1 cellular context compared by ENCODE assay signal in the genomic region with DNA sequence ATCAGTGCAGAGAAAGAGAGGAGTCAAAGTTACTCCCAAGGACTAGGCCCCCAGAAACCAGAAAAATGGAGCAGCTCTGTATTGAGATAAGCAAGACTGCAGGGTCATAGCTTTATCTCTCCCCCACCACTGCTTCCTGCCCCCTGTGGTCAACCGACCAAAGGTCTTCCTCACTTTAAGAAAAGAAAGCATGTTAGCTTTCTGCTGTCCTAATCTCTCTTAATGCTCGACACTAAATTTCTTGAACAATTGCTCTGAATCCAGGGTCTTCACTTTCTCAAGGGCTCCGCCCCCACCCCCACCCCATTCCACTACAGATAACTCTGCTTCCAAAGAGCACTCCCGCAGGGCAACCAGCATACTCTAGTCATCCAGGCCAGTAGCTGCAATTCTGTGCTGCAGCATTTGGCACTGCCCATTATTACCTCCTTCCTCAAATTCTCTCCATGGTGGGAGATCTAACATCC.
TF ChIP-seq lines count a peak whose summit lies in the region.

No MANE protein-coding gene starts in this region.

TF ChIP-seq in WTC11, 78 proteins besides CTCF, POLR2A, EP300 and RAD21 (continued from another document):
- TF ChIP-seq, protein P1, sequence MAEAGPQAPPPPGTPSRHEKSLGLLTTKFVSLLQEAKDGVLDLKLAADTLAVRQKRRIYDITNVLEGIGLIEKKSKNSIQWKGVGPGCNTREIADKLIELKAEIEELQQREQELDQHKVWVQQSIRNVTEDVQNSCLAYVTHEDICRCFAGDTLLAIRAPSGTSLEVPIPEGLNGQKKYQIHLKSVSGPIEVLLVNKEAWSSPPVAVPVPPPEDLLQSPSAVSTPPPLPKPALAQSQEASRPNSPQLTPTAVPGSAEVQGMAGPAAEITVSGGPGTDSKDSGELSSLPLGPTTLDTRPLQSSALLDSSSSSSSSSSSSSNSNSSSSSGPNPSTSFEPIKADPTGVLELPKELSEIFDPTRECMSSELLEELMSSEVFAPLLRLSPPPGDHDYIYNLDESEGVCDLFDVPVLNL (CRISPR knock-in tag; IDR thresholded peaks at IDR 0.05; ENCODE audit: borderline replicate concordance, low read depth) = no peak
- TF ChIP-seq SMAD3 (CRISPR knock-in tag; IDR thresholded peaks at IDR 0.05; ENCODE audit: borderline replicate concordance) (no peak), ATF1 (CRISPR knock-in tag; IDR thresholded peaks at IDR 0.05) (no peak), EMX1 (CRISPR knock-in tag; IDR thresholded peaks at IDR 0.05) (no peak), JUN (CRISPR knock-in tag; IDR thresholded peaks at IDR 0.05) (no peak), NR1H2 (CRISPR knock-in tag; IDR thresholded peaks at IDR 0.05) (no peak), SP1 (CRISPR knock-in tag; conservative IDR thresholded peaks at IDR 0.05) (no peak)
- TF ChIP-seq, protein P2, sequence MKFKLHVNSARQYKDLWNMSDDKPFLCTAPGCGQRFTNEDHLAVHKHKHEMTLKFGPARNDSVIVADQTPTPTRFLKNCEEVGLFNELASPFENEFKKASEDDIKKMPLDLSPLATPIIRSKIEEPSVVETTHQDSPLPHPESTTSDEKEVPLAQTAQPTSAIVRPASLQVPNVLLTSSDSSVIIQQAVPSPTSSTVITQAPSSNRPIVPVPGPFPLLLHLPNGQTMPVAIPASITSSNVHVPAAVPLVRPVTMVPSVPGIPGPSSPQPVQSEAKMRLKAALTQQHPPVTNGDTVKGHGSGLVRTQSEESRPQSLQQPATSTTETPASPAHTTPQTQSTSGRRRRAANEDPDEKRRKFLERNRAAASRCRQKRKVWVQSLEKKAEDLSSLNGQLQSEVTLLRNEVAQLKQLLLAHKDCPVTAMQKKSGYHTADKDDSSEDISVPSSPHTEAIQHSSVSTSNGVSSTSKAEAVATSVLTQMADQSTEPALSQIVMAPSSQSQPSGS (CRISPR knock-in tag; IDR thresholded peaks at IDR 0.05; ENCODE audit: borderline replicate concordance, low read depth) = no peak
- TF ChIP-seq, protein P3, sequence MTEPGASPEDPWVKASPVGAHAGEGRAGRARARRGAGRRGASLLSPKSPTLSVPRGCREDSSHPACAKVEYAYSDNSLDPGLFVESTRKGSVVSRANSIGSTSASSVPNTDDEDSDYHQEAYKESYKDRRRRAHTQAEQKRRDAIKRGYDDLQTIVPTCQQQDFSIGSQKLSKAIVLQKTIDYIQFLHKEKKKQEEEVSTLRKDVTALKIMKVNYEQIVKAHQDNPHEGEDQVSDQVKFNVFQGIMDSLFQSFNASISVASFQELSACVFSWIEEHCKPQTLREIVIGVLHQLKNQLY (CRISPR knock-in tag; IDR thresholded peaks at IDR 0.05) = no peak
- TF ChIP-seq, protein P4, sequence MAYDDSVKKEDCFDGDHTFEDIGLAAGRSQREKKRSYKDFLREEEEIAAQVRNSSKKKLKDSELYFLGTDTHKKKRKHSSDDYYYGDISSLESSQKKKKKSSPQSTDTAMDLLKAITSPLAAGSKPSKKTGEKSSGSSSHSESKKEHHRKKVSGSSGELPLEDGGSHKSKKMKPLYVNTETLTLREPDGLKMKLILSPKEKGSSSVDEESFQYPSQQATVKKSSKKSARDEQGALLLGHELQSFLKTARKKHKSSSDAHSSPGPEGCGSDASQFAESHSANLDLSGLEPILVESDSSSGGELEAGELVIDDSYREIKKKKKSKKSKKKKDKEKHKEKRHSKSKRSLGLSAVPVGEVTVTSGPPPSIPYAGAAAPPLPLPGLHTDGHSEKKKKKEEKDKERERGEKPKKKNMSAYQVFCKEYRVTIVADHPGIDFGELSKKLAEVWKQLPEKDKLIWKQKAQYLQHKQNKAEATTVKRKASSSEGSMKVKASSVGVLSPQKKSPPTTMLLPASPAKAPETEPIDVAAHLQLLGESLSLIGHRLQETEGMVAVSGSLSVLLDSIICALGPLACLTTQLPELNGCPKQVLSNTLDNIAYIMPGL (CRISPR knock-in tag; IDR thresholded peaks at IDR 0.05) = no peak
- TF ChIP-seq, protein P5, sequence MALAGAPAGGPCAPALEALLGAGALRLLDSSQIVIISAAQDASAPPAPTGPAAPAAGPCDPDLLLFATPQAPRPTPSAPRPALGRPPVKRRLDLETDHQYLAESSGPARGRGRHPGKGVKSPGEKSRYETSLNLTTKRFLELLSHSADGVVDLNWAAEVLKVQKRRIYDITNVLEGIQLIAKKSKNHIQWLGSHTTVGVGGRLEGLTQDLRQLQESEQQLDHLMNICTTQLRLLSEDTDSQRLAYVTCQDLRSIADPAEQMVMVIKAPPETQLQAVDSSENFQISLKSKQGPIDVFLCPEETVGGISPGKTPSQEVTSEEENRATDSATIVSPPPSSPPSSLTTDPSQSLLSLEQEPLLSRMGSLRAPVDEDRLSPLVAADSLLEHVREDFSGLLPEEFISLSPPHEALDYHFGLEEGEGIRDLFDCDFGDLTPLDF (CRISPR knock-in tag; IDR thresholded peaks at IDR 0.05) = no peak
